Comparison of ENCODE assay signal across 8 cellular contexts in genomic region chr6:39228992-39229767, GRCh38. TPM values are rescaled to one million over a fixed set of nuclear protein-coding genes. Genes with fewer than 3 reads are reported as not detected.
A peak's percentile ranks its signal among the peaks of the same experiment; 100 is the strongest.
DNase-seq lines count a peak whose midpoint lies in the region; ATAC-seq and TF ChIP-seq lines count a peak whose summit lies in the region.

KCNK5 (minus strand) TSS chr6:39229475; CDS start chr6:39229111, 364 bp downstream.

- H3K36me3 ChIP-seq in CD4-positive, alpha-beta memory T cell (ENCODE audit: insufficient read depth, low read length) = no peaks in the 10 kb centered on the region
- H3K36me3 ChIP-seq in iPS-15b (ENCODE audit: control insufficient read depth, insufficient read depth, low read length) (no peaks in the 10 kb centered on the region), skeletal muscle satellite cell (ENCODE audit: insufficient read depth, low read length) (no peaks in the 10 kb centered on the region)

- H3K4me1 ChIP-seq in CD4-positive, alpha-beta memory T cell (ENCODE audit: insufficient read depth, low read length) = peaks cover 54% of the 10 kb centered on the region
- peaks cover 24% of the 10 kb centered on the region for H3K4me1 ChIP-seq in iPS-15b (ENCODE audit: control insufficient read depth, insufficient read depth, low read length)
- H3K4me1 ChIP-seq in skeletal muscle satellite cell (ENCODE audit: control insufficient read depth, insufficient read depth, low read length) = peaks cover 6% of the 10 kb centered on the region

- CTCF ChIA-PET in CD4-positive, alpha-beta memory T cell (lab: Charles Lee; ENCODE audit: partially characterized antibody) = interaction anchor here (1.1 to 1.4 kb wide), 5 partner anchors 10 to 136 kb away, joined by 3 to 7 read pairs (median 3); no protein-coding TSS in a partner anchor
- CTCF ChIA-PET in T-cell (lab: Charles Lee) = no interaction called here

- H3K36me3 Mint-ChIP-seq in CD4-positive, alpha-beta memory T cell = no peaks in the 10 kb centered on the region
- H3K36me3 Mint-ChIP-seq in T-cell = no peaks in the 10 kb centered on the region

- DNase-seq in CD4-positive, alpha-beta memory T cell = peak; percentile 46 to 66 (median 51)
- DNase-seq in LNCaP clone FGC (ENCODE audit: low read depth) (peak; percentile 33), T-cell (peak; percentile 8 to 67 (median 46)), anterior cingulate cortex (lab: John Stamatoyannopoulos, UW) (peak in 37 of 58 donors; percentile 4 to 67 (median 32)), NCI-H2107 (lab: John Stamatoyannopoulos, UW) (no peak)

- POLR2A ChIA-PET in CD4-positive, alpha-beta memory T cell (lab: Charles Lee; ENCODE audit: partially characterized antibody) = interaction anchor here (1.1 kb wide), 1 partner anchor 10 kb away, joined by 3 read pairs; no protein-coding TSS in a partner anchor
- POLR2A ChIA-PET in T-cell (lab: Charles Lee) = no interaction called here

- TF ChIP-seq CTCF in LNCaP clone FGC (IDR thresholded peaks at IDR 0.05; ENCODE audit: control insufficient read depth, extremely low read depth, insufficient read depth) = peak; percentile 70

- H3K27me3 Mint-ChIP-seq in CD4-positive, alpha-beta memory T cell = peaks cover 0 to 2% of the 10 kb centered on the region in 2 donors
- H3K27me3 Mint-ChIP-seq in T-cell = peaks cover 0 to 11% of the 10 kb centered on the region in 2 donors

- H3K9ac ChIP-seq in iPS-15b (ENCODE audit: low read depth, low read length) (peak within 1 kb of the TSS; percentile 78), skeletal muscle satellite cell (ENCODE audit: low read depth, low read length) (no peak within 1 kb of the TSS)

- peak within 1 kb of the TSS; percentile 58 to 86 (median 78) for H3K4me3 Mint-ChIP-seq in CD4-positive, alpha-beta memory T cell
- H3K4me3 Mint-ChIP-seq in T-cell = peak within 1 kb of the TSS; percentile 70 to 81 (median 78)

- H3K4me1 Mint-ChIP-seq in CD4-positive, alpha-beta memory T cell = peaks cover 26 to 54% (median 37%) of the 10 kb centered on the region in 4 donors
- H3K4me1 Mint-ChIP-seq in T-cell = peaks cover 44 to 47% (median 45%) of the 10 kb centered on the region in 3 donors

- H3K4me2 ChIP-seq in skeletal muscle satellite cell (ENCODE audit: low read length) = peak within 1 kb of the TSS; percentile 83

- H3K4me3 ChIP-seq in CD4-positive, alpha-beta memory T cell (ENCODE audit: low read length in 2 of 2) = peak within 1 kb of the TSS; percentile 69 to 70
- H3K4me3 ChIP-seq in LNCaP clone FGC (ENCODE audit: low read depth, low read length) (peak within 1 kb of the TSS; percentile 57), iPS-15b (ENCODE audit: low read depth, low read length) (peak within 1 kb of the TSS; percentile 72), skeletal muscle satellite cell (ENCODE audit: low read length) (peak within 1 kb of the TSS; percentile 59)

- H3K27ac ChIP-seq in CD4-positive, alpha-beta memory T cell (ENCODE audit: low read depth, low read length) = no peak within 1 kb of the TSS

- no peaks in the 10 kb centered on the region for H3K27me3 ChIP-seq in CD4-positive, alpha-beta memory T cell (ENCODE audit: insufficient read depth, low read length)
- H3K27me3 ChIP-seq in iPS-15b (ENCODE audit: control insufficient read depth, insufficient read depth, low read length) (no peaks in the 10 kb centered on the region), skeletal muscle satellite cell (ENCODE audit: control insufficient read depth, insufficient read depth, low read length) (peaks cover 33% of the 10 kb centered on the region)

- peak; percentile 78 for ATAC-seq in GM21390 (IDR thresholded peaks at IDR 0.05; ENCODE audit: unreplicated experiment)
- peak; percentile 84 to 92 (median 88) for ATAC-seq in T-cell (replicated peaks in 1 of 4)

- no peaks in the 10 kb centered on the region for H3K9me3 Mint-ChIP-seq in CD4-positive, alpha-beta memory T cell
- H3K9me3 Mint-ChIP-seq in T-cell = no peaks in the 10 kb centered on the region

- no peaks in the 10 kb centered on the region for H3K9me3 ChIP-seq in CD4-positive, alpha-beta memory T cell (ENCODE audit: control insufficient read depth in 1 of 2, low read length in 2 of 2)
- H3K9me3 ChIP-seq in iPS-15b (ENCODE audit: control insufficient read depth, insufficient read depth, low read length) = no peaks in the 10 kb centered on the region
- H3K9me3 ChIP-seq in skeletal muscle satellite cell (replicated peaks; ENCODE audit: low read length) = no peaks in the 10 kb centered on the region

- intact Hi-C loops in CD4-positive, alpha-beta memory T cell (cut with micrococcal nuclease) = loop anchor here (1.0 to 5.0 kb wide), 3 partner anchors 74 to 352 kb away; partner anchors contain the start of gene SAYSD1

- H3K27ac Mint-ChIP-seq in CD4-positive, alpha-beta memory T cell = peak within 1 kb of the TSS in 4 of 7 donors; percentile 29 to 88 (median 64)
- no peak within 1 kb of the TSS for H3K27ac Mint-ChIP-seq in T-cell

RNA-seq across cellular contexts. Expression of gene KCNK5, which starts in this region (rescaled TPM):
- under 1 TPM; 0.79 to 0.83 TPM for total RNA-seq in CD4-positive, alpha-beta memory T cell
- polyA plus RNA-seq in CD4-positive, alpha-beta memory T cell = under 1 TPM in 1 of 2 donors, not detected in 1; 0.17 TPM
- 1 to 10 TPM in 2 of 5 donors, under 1 TPM in 3; 0.60 to 1.1 (median 0.93) TPM for total RNA-seq in T-cell
- total RNA-seq in skeletal muscle satellite cell (2012; rRNA removed) = under 0.01 and 0.25 TPM in 2 replicates

Comparison
In these comparisons a context has a peak if more than half of its experiments do, and no peak if none do; other contexts are left out.
1. Peak in DNase-seq and H3K4me3 ChIP-seq in CD4-positive, alpha-beta memory T cell; RNA of the gene not detected or under 1 TPM.
2. H3K27ac Mint-ChIP-seq: peak in CD4-positive, alpha-beta memory T cell (4 of 7); none in T-cell (0 of 2).
3. Peak in every context shown above with its lines, with median percentiles within 50 percentile points of each other: H3K4me3 ChIP-seq.